Comparison of ENCODE assay signal across 26 cellular contexts in the genomic region with DNA sequence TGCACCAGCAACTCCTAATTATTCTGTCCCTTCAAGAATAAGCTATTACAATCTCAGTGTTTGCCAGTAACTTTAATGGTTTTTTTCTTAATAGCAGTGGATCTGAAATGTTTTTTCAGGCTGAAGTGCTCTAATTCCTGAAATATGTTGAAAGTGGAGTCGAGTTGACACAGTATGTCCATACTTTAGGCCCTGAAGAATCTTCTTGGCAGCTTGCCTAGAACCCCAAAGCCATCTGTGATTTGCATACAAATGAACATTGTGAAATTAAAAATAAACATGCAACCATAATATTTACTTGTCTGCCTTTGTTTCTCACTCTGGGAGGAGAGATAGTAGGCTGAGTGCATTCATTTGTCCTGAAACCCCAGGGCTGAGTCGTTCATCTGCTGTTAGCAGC.
DNase-seq lines count a peak whose midpoint lies in the region; ATAC-seq, FAIRE-seq and TF ChIP-seq lines count a peak whose summit lies in the region.
"Had no signal": no experiment of that assay in that cellular context is flagged by ENCODE, and none has a peak within 500 bp of the region (broad histone marks: within the 10 kb centered on the region; RNA-seq: fewer than 3 reads in every experiment).

No MANE protein-coding gene starts in this region.

- H3K4me1 ChIP-seq in vagina, result no peaks in the 10 kb centered on the region
- H3K4me1 ChIP-seq: colonic mucosa, left lung, transverse colon had no signal

- no peak overlapping the region for H3K4me3 ChIP-seq in vagina
- H3K4me3 ChIP-seq: colonic mucosa, left lung, SK-N-MC, transverse colon had no signal

- H3K27me3 ChIP-seq in vagina, result no peaks in the 10 kb centered on the region
- H3K27me3 ChIP-seq: colonic mucosa, left lung, transverse colon had no signal

- peak; percentile 88 for FAIRE-seq in endometrium (lab: Jason Lieb, UNC)
- FAIRE-seq: GM18507, islet of Langerhans had no signal

- H3K36me3 ChIP-seq in vagina, result no peaks in the 10 kb centered on the region
- H3K36me3 ChIP-seq: colonic mucosa, left lung, transverse colon had no signal

- no peak for TF ChIP-seq POLR2A in vagina (IDR thresholded peaks at IDR 0.05)

- peak; percentile 40 for DNase-seq in DMS 273 (lab: John Stamatoyannopoulos, UW; ENCODE audit: unreplicated experiment)
- DNase-seq in DMS 273 treated with DMSO at 0.1 percent for 48 hours (lab: John Stamatoyannopoulos, UW), result no peak
- peak; percentile 83 for DNase-seq in NCI-H1694 treated with DMSO at 0.1 percent for 48 hours (lab: John Stamatoyannopoulos, UW)
- peak; percentile 62 for DNase-seq in NCI-H774 (lab: John Stamatoyannopoulos, UW)
- no peak for DNase-seq in vagina (ENCODE audit: extremely low spot score in 2 of 2)
- DNase-seq in AG08396 (ENCODE audit: low spot score), result no peak
- DNase-seq: activated B cell treated with CpG ODN at 0.5 μM for 24 hours; activated CD4-positive, alpha-beta T cell treated with anti-CD3 and anti-CD28 coated beads, Interleukin-2, amount 50 U/mL, for 1 hour; activated effector memory CD4-positive, alpha-beta T cell treated with anti-CD3 and anti-CD28 coated beads, Interleukin-2, amount 50 U/mL, for 16 hours; activated T-cell treated with anti-CD3 and anti-CD28 coated beads, Interleukin-2, amount 50 U/mL, for 24 hours; colonic mucosa; effector CD8-positive, alpha-beta T cell; GOT3; HFFc6; IMR-90; left lung; mesenchymal stem cell; stimulated activated CD4-positive, alpha-beta T cell treated with anti-CD3 and anti-CD28 coated beads, Interleukin-4, amount 100 ng/mL, for 24 hours; transverse colon had no signal

- no peak overlapping the region for H3K27ac ChIP-seq in vagina
- H3K27ac ChIP-seq: 22Rv1, colonic mucosa, epithelial cell of prostate, left lung, SK-N-MC, transverse colon had no signal

- TF ChIP-seq CTCF in vagina (IDR thresholded peaks at IDR 0.05), result no peak

- intact Hi-C loops in vagina (cut with DNase I), result no loop called here

- no peaks in the 10 kb centered on the region for H3K9me3 ChIP-seq in vagina
- H3K9me3 ChIP-seq: colonic mucosa, left lung, transverse colon had no signal

- no peak for ATAC-seq in HG03039 (IDR thresholded peaks at IDR 0.05; ENCODE audit: unreplicated experiment)
- ATAC-seq: left lung had no signal

Comparison
In these comparisons a context has a peak if more than half of its experiments do, and no peak if none do; other contexts are left out.
1. DNase-seq: peak in DMS 273 (single experiment), NCI-H1694 treated with DMSO at 0.1 percent for 48 hours (single experiment) and NCI-H774 (single experiment); none in DMS 273 treated with DMSO at 0.1 percent for 48 hours (single experiment), vagina (0 of 2) and AG08396 (single experiment).